ENCODE assay signal across 1 cellular context in the genomic region with DNA sequence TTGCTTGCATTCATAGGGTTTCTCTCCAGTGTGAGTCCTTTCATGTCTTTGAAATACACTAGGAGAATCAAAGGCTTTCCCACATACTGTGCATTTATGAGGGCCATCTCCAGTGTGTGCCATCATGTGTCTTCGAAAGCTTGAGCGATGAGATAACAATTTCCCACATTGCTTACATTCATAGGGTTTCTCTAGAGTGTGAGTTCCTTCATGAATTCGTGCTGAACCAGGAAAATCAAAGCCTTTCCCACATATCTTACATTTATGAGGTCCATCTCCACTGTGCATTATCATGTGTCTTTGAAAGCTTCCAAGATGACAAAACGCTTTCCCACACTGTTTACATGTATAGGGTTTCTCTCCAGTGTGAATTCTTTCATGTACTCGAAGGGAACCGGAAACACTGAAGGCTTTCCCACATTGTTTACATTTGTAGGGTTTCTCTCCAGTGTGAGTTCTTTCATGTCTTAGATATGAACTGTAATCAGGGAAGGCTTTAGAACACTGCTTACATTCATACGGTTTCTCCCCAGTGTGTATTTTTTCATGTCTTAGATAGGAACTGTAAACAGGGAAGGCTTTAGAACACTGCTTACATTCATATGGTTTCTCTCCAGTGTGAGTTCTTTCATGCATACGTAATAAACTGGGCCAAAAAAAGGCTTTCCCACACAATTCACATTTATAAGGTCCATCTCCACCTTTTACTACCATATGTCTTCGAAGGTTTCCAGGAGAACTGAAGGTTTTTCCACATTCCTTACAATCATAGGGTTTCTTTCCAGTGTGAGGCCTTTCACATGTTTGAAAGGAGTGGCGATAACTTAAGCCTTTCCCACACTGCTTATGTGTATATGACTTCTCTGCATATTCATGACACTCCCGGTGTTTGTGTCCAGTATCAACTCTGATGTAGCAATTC.
TF ChIP-seq lines count a peak whose summit lies in the region.

No MANE protein-coding gene starts in this region.

TF ChIP-seq in K562, 482 proteins besides CTCF, POLR2A, EP300 and RAD21 (continues in another document):
- TF ChIP-seq MAFK (IDR thresholded peaks at IDR 0.05; ENCODE audit: low read length) (no peak), GABPB2 (CRISPR knock-in tag; conservative IDR thresholded peaks at IDR 0.05) (no peak), HDAC3 (IDR thresholded peaks at IDR 0.05; ENCODE audit: borderline replicate concordance, partially characterized antibody) (no peak), RAD51 (IDR thresholded peaks at IDR 0.05; ENCODE audit: borderline replicate concordance, low read depth) (no peak), ZNF778 (CRISPR knock-in tag; IDR thresholded peaks at IDR 0.05) (no peak), SNRNP70 (optimal IDR thresholded peaks at IDR 0.05; ENCODE audit: low read depth, low read length) (no peak), RBM34 (IDR thresholded peaks at IDR 0.05; ENCODE audit: borderline replicate concordance, insufficient read depth, low read length) (no peak), TRIM28 (IDR thresholded peaks at IDR 0.05) (0 out of 2 replicates have a peak, but pooled peaks have one; percentile 22), ZNF274 (IDR thresholded peaks at IDR 0.05; ENCODE audit: borderline replicate concordance, low read depth, low read length) (peak; percentile 74), ZBTB26 (CRISPR knock-in tag; IDR thresholded peaks at IDR 0.05) (no peak), CREB1 (IDR thresholded peaks at IDR 0.05) (no peak), CREB1 (CRISPR knock-in tag; IDR thresholded peaks at IDR 0.05) (no peak), ZNF589 (CRISPR knock-in tag; IDR thresholded peaks at IDR 0.05; ENCODE audit: low read depth) (no peak), HNRNPUL1 (IDR thresholded peaks at IDR 0.05; ENCODE audit: low read length) (no peak), TAF15 (IDR thresholded peaks at IDR 0.05; ENCODE audit: low read depth, low read length) (no peak), TAF1 (IDR thresholded peaks at IDR 0.05; ENCODE audit: control insufficient read depth, extremely low read depth, insufficient read depth, low read length, severe bottlenecking) (no peak), NR2C2 (CRISPR knock-in tag; IDR thresholded peaks at IDR 0.05) (no peak), NR2C2 (tag; IDR thresholded peaks at IDR 0.05) (no peak), ZNF431 (CRISPR knock-in tag; IDR thresholded peaks at IDR 0.05) (no peak), SOX6 (IDR thresholded peaks at IDR 0.05) (peak; percentile 41; the same call in 1 of the 2 replicates), ATF6 (CRISPR knock-in tag; IDR thresholded peaks at IDR 0.05) (no peak), EGR1 (conservative IDR thresholded peaks at IDR 0.05) (no peak), TBL1XR1 (IDR thresholded peaks at IDR 0.05; ENCODE audit: low read length in 2 of 2) (no peak), LEF1 (IDR thresholded peaks at IDR 0.05) (0 out of 2 replicates have a peak, but pooled peaks have one; percentile 17), ZNF3 (CRISPR knock-in tag; IDR thresholded peaks at IDR 0.05) (no peak), PURB (CRISPR knock-in tag; IDR thresholded peaks at IDR 0.05; ENCODE audit: low read depth) (no peak), FOXK2 (conservative IDR thresholded peaks at IDR 0.05 in 1 of 2, IDR thresholded peaks at IDR 0.05 in 1 of 2; ENCODE audit: low read depth in 2 of 2) (no peak), TSC22D4 (tag; IDR thresholded peaks at IDR 0.05) (no peak), SAFB2 (IDR thresholded peaks at IDR 0.05; ENCODE audit: borderline replicate concordance, low read depth, low read length, severe bottlenecking) (no peak), BCLAF1 (IDR thresholded peaks at IDR 0.05; ENCODE audit: borderline replicate concordance in 1 of 2, control insufficient read depth in 1 of 2, low read depth in 2 of 2, low read length in 1 of 2) (no peak), MGA (IDR thresholded peaks at IDR 0.05) (no peak), SMARCB1 (IDR thresholded peaks at IDR 0.05; ENCODE audit: insufficient read length, low read depth) (no peak), SNIP1 (IDR thresholded peaks at IDR 0.05; ENCODE audit: low read depth) (no peak), ZNF143 (CRISPR knock-in tag; IDR thresholded peaks at IDR 0.05) (no peak), ZNF75A (CRISPR knock-in tag; IDR thresholded peaks at IDR 0.05) (peak; percentile 97), NFIX (CRISPR knock-in tag; IDR thresholded peaks at IDR 0.05; ENCODE audit: low read depth) (no peak), DACH1 (IDR thresholded peaks at IDR 0.05; ENCODE audit: partially characterized antibody) (no peak)
- TF ChIP-seq, protein P1, sequence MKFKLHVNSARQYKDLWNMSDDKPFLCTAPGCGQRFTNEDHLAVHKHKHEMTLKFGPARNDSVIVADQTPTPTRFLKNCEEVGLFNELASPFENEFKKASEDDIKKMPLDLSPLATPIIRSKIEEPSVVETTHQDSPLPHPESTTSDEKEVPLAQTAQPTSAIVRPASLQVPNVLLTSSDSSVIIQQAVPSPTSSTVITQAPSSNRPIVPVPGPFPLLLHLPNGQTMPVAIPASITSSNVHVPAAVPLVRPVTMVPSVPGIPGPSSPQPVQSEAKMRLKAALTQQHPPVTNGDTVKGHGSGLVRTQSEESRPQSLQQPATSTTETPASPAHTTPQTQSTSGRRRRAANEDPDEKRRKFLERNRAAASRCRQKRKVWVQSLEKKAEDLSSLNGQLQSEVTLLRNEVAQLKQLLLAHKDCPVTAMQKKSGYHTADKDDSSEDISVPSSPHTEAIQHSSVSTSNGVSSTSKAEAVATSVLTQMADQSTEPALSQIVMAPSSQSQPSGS (CRISPR knock-in tag; IDR thresholded peaks at IDR 0.05), result no peak
- TF ChIP-seq, protein P2, sequence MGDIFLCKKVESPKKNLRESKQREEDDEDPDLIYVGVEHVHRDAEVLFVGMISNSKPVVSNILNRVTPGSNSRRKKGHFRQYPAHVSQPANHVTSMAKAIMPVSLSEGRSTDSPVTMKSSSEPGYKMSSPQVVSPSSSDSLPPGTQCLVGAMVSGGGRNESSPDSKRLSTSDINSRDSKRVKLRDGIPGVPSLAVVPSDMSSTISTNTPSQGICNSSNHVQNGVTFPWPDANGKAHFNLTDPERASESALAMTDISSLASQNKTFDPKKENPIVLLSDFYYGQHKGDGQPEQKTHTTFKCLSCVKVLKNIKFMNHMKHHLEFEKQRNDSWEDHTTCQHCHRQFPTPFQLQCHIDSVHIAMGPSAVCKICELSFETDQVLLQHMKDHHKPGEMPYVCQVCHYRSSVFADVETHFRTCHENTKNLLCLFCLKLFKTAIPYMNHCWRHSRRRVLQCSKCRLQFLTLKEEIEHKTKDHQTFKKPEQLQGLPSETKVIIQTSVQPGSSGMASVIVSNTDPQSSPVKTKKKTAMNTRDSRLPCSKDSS (IDR thresholded peaks at IDR 0.05; ENCODE audit: low read depth, partially characterized antibody), result peak; percentile 47
